In genomic region chr3:128584412-128585020, GRCh38 we compare ENCODE assay signal across 8 cellular contexts.
DNase-seq lines count a peak whose midpoint lies in the region; ATAC-seq, FAIRE-seq and TF ChIP-seq lines count a peak whose summit lies in the region.

No MANE protein-coding gene starts in this region.

- H3K36me3 ChIP-seq in osteoblast (ENCODE audit: insufficient read depth, low read length): no peaks in the 10 kb centered on the region

- H3K4me1 ChIP-seq in osteoblast (ENCODE audit: insufficient read depth, low read length): no peaks in the 10 kb centered on the region

- H3K9me3 ChIP-seq in osteoblast (ENCODE audit: low read depth, low read length): peaks cover 4% of the 10 kb centered on the region

- H3K27ac ChIP-seq in osteoblast (ENCODE audit: low read depth, low read length): no peak overlapping the region

- H2AFZ ChIP-seq in osteoblast (ENCODE audit: low read length): no peak overlapping the region

- no peak for FAIRE-seq in frontal cortex (lab: Jason Lieb, UNC)

- DNase-seq in D341Med (ENCODE audit: low spot score): peak; percentile 85
- DNase-seq in NCI-H526 (lab: John Stamatoyannopoulos, UW): peak; percentile 83 to 97
- DNase-seq in activated T-cell treated with anti-CD3 and anti-CD28 coated beads, Interleukin-2, amount 50 U/mL, for 48 hours: peak; percentile 67 to 73
- DNase-seq in frontal cortex (ENCODE audit: low spot score in 2 of 2): peak; percentile 57 to 80
- DNase-seq in osteoblast (ENCODE audit: insufficient read length, low spot score, missing footprints): peak; percentile 94

- H3K4me2 ChIP-seq in osteoblast (ENCODE audit: insufficient read depth, low read length): no peak overlapping the region

- ATAC-seq in HG03442 (IDR thresholded peaks at IDR 0.05; ENCODE audit: unreplicated experiment) (peak; percentile 67), HG02973 (IDR thresholded peaks at IDR 0.05; ENCODE audit: unreplicated experiment) (no peak), GM19351 (IDR thresholded peaks at IDR 0.05; ENCODE audit: unreplicated experiment) (no peak)

- TF ChIP-seq CTCF in osteoblast (IDR thresholded peaks at IDR 0.05; ENCODE audit: extremely low read depth, low read depth, low read length): peak; percentile 72

- H3K79me2 ChIP-seq in osteoblast (ENCODE audit: insufficient read depth, low read length): no peaks in the 10 kb centered on the region

- H3K27me3 ChIP-seq in osteoblast (ENCODE audit: insufficient read depth, low read length): peaks cover 12% of the 10 kb centered on the region

- no peak overlapping the region for H3K4me3 ChIP-seq in osteoblast (ENCODE audit: insufficient read depth, low read length)

- H4K20me1 ChIP-seq in osteoblast (ENCODE audit: insufficient read depth, low read length): no peaks in the 10 kb centered on the region
